ENCODE assay signal across 29 cellular contexts in genomic region chr1:76048194-76048593, GRCh38. TPM values are rescaled to one million over a fixed set of nuclear protein-coding genes. Genes with fewer than 3 reads are reported as not detected.
DNase-seq lines count a peak whose midpoint lies in the region; TF ChIP-seq lines count a peak whose summit lies in the region.
"Had no signal": no experiment of that assay in that cellular context is flagged by ENCODE, and none has a peak within 500 bp of the region (broad histone marks: within the 10 kb centered on the region; RNA-seq: fewer than 3 reads in every experiment).

No MANE protein-coding gene starts in this region.

- peaks cover 3% of the 10 kb centered on the region for H3K27me3 Mint-ChIP-seq in brain
- H3K27me3 Mint-ChIP-seq in CD4-positive, alpha-beta memory T cell, result peaks cover under 1 to 5% of the 10 kb centered on the region in 2 donors

- peaks cover 0 to 5% (median 0%) of the 10 kb centered on the region in 5 experiments for H3K9me3 Mint-ChIP-seq in brain
- H3K9me3 Mint-ChIP-seq in CD4-positive, alpha-beta memory T cell, result peaks cover 0 to 3% (median 0%) of the 10 kb centered on the region in 8 donors
- H3K9me3 Mint-ChIP-seq: CD4-positive, alpha-beta T cell had no signal

- peaks cover 35% of the 10 kb centered on the region for H3K4me1 Mint-ChIP-seq in brain
- peaks cover 0 to 4% (median 0%) of the 10 kb centered on the region in 4 donors for H3K4me1 Mint-ChIP-seq in CD4-positive, alpha-beta memory T cell

- H2AFZ ChIP-seq in OCI-LY7 (ENCODE audit: low read length), result no peak overlapping the region

- H3K4me3 ChIP-seq in H7 (ENCODE audit: insufficient read depth, low read depth, low read length), result no peak overlapping the region
- H3K4me3 ChIP-seq in OCI-LY7 (ENCODE audit: low read depth, low read length, poor library complexity, severe bottlenecking), result no peak overlapping the region
- H3K4me3 ChIP-seq in CD4-positive, alpha-beta memory T cell (ENCODE audit: low read length in 2 of 2), result no peak overlapping the region
- H3K4me3 ChIP-seq: BLaER1 treated with 17β-estradiol and CSF1 and Interleukin-3, amounts not matched to agents 10 nM and 100 nM; GM12878 had no signal

- no peak overlapping the region for H3K4me2 ChIP-seq in OCI-LY7 (ENCODE audit: low read length)
- H3K4me2 ChIP-seq: BLaER1 treated with 17β-estradiol and CSF1 and Interleukin-3, amounts not matched to agents 10 nM and 100 nM had no signal

- no peaks in the 10 kb centered on the region for H3K79me2 ChIP-seq in OCI-LY7 (ENCODE audit: insufficient read depth, low read depth, low read length)

- POLR2A ChIA-PET in OCI-LY7 (lab: Charles Lee), result no interaction called here
- POLR2A ChIA-PET in CD4-positive, alpha-beta memory T cell (lab: Charles Lee; ENCODE audit: partially characterized antibody), result interaction anchor here (0.7 kb wide), 1 partner anchor 516 kb away, joined by 3 read pairs; no protein-coding TSS in a partner anchor

- no peaks in the 10 kb centered on the region for H4K20me1 ChIP-seq in OCI-LY7 (ENCODE audit: insufficient read depth, low read length)
- H4K20me1 ChIP-seq: BLaER1 treated with 17β-estradiol and CSF1 and Interleukin-3, amounts not matched to agents 10 nM and 100 nM had no signal

- in situ Hi-C loops in ACHN (cut with HindIII; ENCODE audit: low pct_ligation_motif_present, low pct_unique_long_range_greater_than_20kb, low sequenced_read_pairs), result no loop called here

- TF ChIP-seq CTCF in brain (conservative IDR thresholded peaks at IDR 0.05) (no peak), OCI-LY7 (conservative IDR thresholded peaks at IDR 0.05; ENCODE audit: low read length) (no peak)

- H3K4me1 ChIP-seq in OCI-LY7 (ENCODE audit: insufficient read depth, low read length, poor library complexity, severe bottlenecking), result no peaks in the 10 kb centered on the region
- no peaks in the 10 kb centered on the region for H3K4me1 ChIP-seq in CD4-positive, alpha-beta memory T cell (ENCODE audit: insufficient read depth, low read length)
- H3K4me1 ChIP-seq: Caco-2 had no signal

- H3K36me3 Mint-ChIP-seq in brain, result no peaks in the 10 kb centered on the region
- H3K36me3 Mint-ChIP-seq in CD4-positive, alpha-beta memory T cell, result no peaks in the 10 kb centered on the region

- H3K27ac Mint-ChIP-seq in brain, result peak overlapping the region in 3 of 5 experiments; percentile 21 to 89 (median 48)
- no peak overlapping the region for H3K27ac Mint-ChIP-seq in CD4-positive, alpha-beta memory T cell
- H3K27ac Mint-ChIP-seq: CD4-positive, alpha-beta T cell had no signal

- H3K27me3 ChIP-seq in H7 (ENCODE audit: control insufficient read depth, insufficient read depth, low read length), result no peaks in the 10 kb centered on the region
- no peaks in the 10 kb centered on the region for H3K27me3 ChIP-seq in CD4-positive, alpha-beta memory T cell (ENCODE audit: insufficient read depth, low read length)

- intact Hi-C loops in OCI-LY7 (cut with micrococcal nuclease; ENCODE audit: unreplicated experiment), result no loop called here
- intact Hi-C loops in CD4-positive, alpha-beta memory T cell (cut with micrococcal nuclease), result no loop called here

- peak; percentile 22 for DNase-seq in NCI-H2171 treated with DMSO at 0.1 percent for 48 hours (lab: John Stamatoyannopoulos, UW)
- DNase-seq in NCI-H2171 (lab: John Stamatoyannopoulos, UW), result no peak
- peak; percentile 13 for DNase-seq in H7
- DNase-seq in retina, result peak; percentile 32
- DNase-seq in OCI-LY7 (ENCODE audit: low spot score), result no peak
- no peak for DNase-seq in ACHN
- DNase-seq in CD4-positive, alpha-beta memory T cell, result no peak
- DNase-seq: 8988T; Caco-2; CD4-positive, alpha-beta T cell; DMS 273 treated with DMSO at 0.1 percent for 48 hours; DMS79; EL; GDM1; KBM-7; MV-4-11; NCI-H1105 treated with DMSO at 0.1 percent for 48 hours; NCI-H1694; NCI-H2029 treated with DMSO at 0.1 percent for 48 hours; NCI-H226; NCI-H510A; NCI-H774; SHP77; T-helper 2 cell had no signal

- H3K9me2 ChIP-seq in OCI-LY7 (ENCODE audit: insufficient read depth, low read length), result no peaks in the 10 kb centered on the region

- H3K27ac ChIP-seq in OCI-LY7 (ENCODE audit: low read depth, low read length, poor library complexity, severe bottlenecking), result no peak overlapping the region
- H3K27ac ChIP-seq in CD4-positive, alpha-beta memory T cell (ENCODE audit: low read depth, low read length), result no peak overlapping the region
- H3K27ac ChIP-seq: BLaER1 treated with 17β-estradiol and CSF1 and Interleukin-3, amounts not matched to agents 10 nM and 100 nM; RWPE1 had no signal

- H3K4me3 Mint-ChIP-seq in brain, result no peak overlapping the region
- H3K4me3 Mint-ChIP-seq in CD4-positive, alpha-beta memory T cell, result no peak overlapping the region
- H3K4me3 Mint-ChIP-seq: CD4-positive, alpha-beta T cell had no signal

- no peaks in the 10 kb centered on the region for H3K9me3 ChIP-seq in OCI-LY7 (ENCODE audit: low read length)
- H3K9me3 ChIP-seq in CD4-positive, alpha-beta memory T cell (ENCODE audit: control insufficient read depth in 1 of 2, low read length in 2 of 2), result no peaks in the 10 kb centered on the region
- H3K9me3 ChIP-seq: Caco-2 had no signal

- H3K36me3 ChIP-seq in H7 (replicated peaks; ENCODE audit: control insufficient read depth, insufficient read depth, low read length) (no peaks in the 10 kb centered on the region), OCI-LY7 (ENCODE audit: insufficient read depth, low read length) (no peaks in the 10 kb centered on the region)
- H3K36me3 ChIP-seq in CD4-positive, alpha-beta memory T cell (ENCODE audit: insufficient read depth, low read length), result no peaks in the 10 kb centered on the region
- H3K36me3 ChIP-seq: BLaER1 treated with 17β-estradiol and CSF1 and Interleukin-3, amounts not matched to agents 10 nM and 100 nM had no signal

- no TSS peak for BruUV-seq in OCI-LY7 (replicated peaks; lab: Mats Ljungman, UMichigan)

- CTCF ChIA-PET in OCI-LY7 (lab: Charles Lee; ENCODE audit: unreplicated experiment), result no interaction called here
- CTCF ChIA-PET in CD4-positive, alpha-beta memory T cell (lab: Charles Lee; ENCODE audit: partially characterized antibody), result no interaction called here

RNA-seq across cellular contexts. Expression of gene ST6GALNAC3, which starts 26.4 kb away (rescaled TPM):
- 4.1 and 4.3 TPM in 2 replicates for total RNA-seq in H7 (2014; rRNA removed; shearing (Covaris generic))
- 3.5 TPM for polyA plus RNA-seq in brain (ENCODE audit: insufficient read depth, low read depth, low replicate concordance)
- 0.05 and 0.50 TPM in 2 replicates for total RNA-seq in OCI-LY7 (2014; rRNA removed; shearing (Covaris generic))
- total RNA-seq in OCI-LY7 (2022), result 1.2 and 2.0 TPM in 2 replicates
- total RNA-seq in CD4-positive, alpha-beta memory T cell, result 1 to 10 TPM in 1 of 2 experiments, under 1 TPM in 1; 0.47 to 1.2 TPM
- 1 to 10 TPM in 1 of 2 donors, not detected in 1; 1.1 TPM for polyA plus RNA-seq in CD4-positive, alpha-beta memory T cell
- total RNA-seq: LHCN-M2 had no signal

Comparison
In these comparisons a context has a peak if more than half of its experiments do, and no peak if none do; other contexts are left out.
1. DNase-seq: peak in NCI-H2171 treated with DMSO at 0.1 percent for 48 hours (single experiment), H7 (single experiment) and retina (single experiment); none in NCI-H2171 (single experiment), OCI-LY7 (single experiment), ACHN (single experiment) and CD4-positive, alpha-beta memory T cell (0 of 5).
2. H3K27ac Mint-ChIP-seq: peak in brain (3 of 5); none in CD4-positive, alpha-beta memory T cell (0 of 7).